Comparison of ENCODE assay signal across 15 cellular contexts in genomic region chr3:29195055-29195454, GRCh38.
"Had no signal": no experiment of that assay in that cellular context is flagged by ENCODE, and none has a peak within 500 bp of the region (broad histone marks: within the 10 kb centered on the region; RNA-seq: fewer than 3 reads in every experiment).

No MANE protein-coding gene starts in this region.

- DNase-seq: activated CD4-positive, alpha-beta memory T cell treated with anti-CD3 and anti-CD28 coated beads for 36 hours; activated CD4-positive, alpha-beta T cell treated with anti-CD3 and anti-CD28 coated beads for 36 hours; activated CD8-positive, alpha-beta memory T cell treated with anti-CD3 and anti-CD28 coated beads, Interleukin-2, amount 10 ng/mL, durations not matched to agents 7 days and 5 days; activated naive CD4-positive, alpha-beta T cell treated with anti-CD3 and anti-CD28 coated beads, Interleukin-2, amount 10 ng/mL, durations not matched to agents 7 days and 5 days; activated T-cell treated with anti-CD3 and anti-CD28 coated beads, Interleukin-2, amount 50 U/mL, for 1 hour; colonic mucosa; foreskin fibroblast; naive B cell; ovary; stimulated activated CD4-positive, alpha-beta T cell treated with anti-CD3 and anti-CD28 coated beads, Interleukin-1b, Interleukin-23, amount 100 ng/mL, for 48 hours; stimulated activated naive CD8-positive, alpha-beta T cell treated with anti-CD3 and anti-CD28 coated beads, Interleukin-15, amount 100 ng/mL, for 72 hours; T-helper 17 cell had no signal

- H3K4me1 Mint-ChIP-seq: activated CD4-positive, alpha-beta T cell treated with anti-CD3 and anti-CD28 coated beads for 36 hours; activated CD8-positive, alpha-beta memory T cell treated with anti-CD3 and anti-CD28 coated beads, Interleukin-2, amount 10 ng/mL, durations not matched to agents 7 days and 5 days; activated naive CD4-positive, alpha-beta T cell treated with anti-CD3 and anti-CD28 coated beads, Interleukin-2, amount 10 ng/mL, durations not matched to agents 7 days and 5 days; naive B cell; stimulated activated naive CD8-positive, alpha-beta T cell treated with anti-CD3 and anti-CD28 coated beads, Interleukin-15, amount 100 ng/mL, for 72 hours; T-helper 17 cell had no signal

- H3K27ac Mint-ChIP-seq: activated CD4-positive, alpha-beta memory T cell treated with anti-CD3 and anti-CD28 coated beads for 36 hours; activated CD4-positive, alpha-beta T cell treated with anti-CD3 and anti-CD28 coated beads for 36 hours; activated CD8-positive, alpha-beta memory T cell treated with anti-CD3 and anti-CD28 coated beads, Interleukin-2, amount 10 ng/mL, durations not matched to agents 7 days and 5 days; activated naive CD4-positive, alpha-beta T cell treated with anti-CD3 and anti-CD28 coated beads, Interleukin-2, amount 10 ng/mL, durations not matched to agents 7 days and 5 days; naive B cell; stimulated activated naive CD8-positive, alpha-beta T cell treated with anti-CD3 and anti-CD28 coated beads, Interleukin-15, amount 100 ng/mL, for 72 hours; T-helper 17 cell had no signal

- H3K9me3 ChIP-seq: colonic mucosa, ovary, thoracic aorta had no signal

- H3K27ac ChIP-seq: ascending aorta, colonic mucosa, ovary, thoracic aorta had no signal

- H3K4me3 Mint-ChIP-seq: activated CD4-positive, alpha-beta memory T cell treated with anti-CD3 and anti-CD28 coated beads for 36 hours; activated CD4-positive, alpha-beta T cell treated with anti-CD3 and anti-CD28 coated beads for 36 hours; activated CD8-positive, alpha-beta memory T cell treated with anti-CD3 and anti-CD28 coated beads, Interleukin-2, amount 10 ng/mL, durations not matched to agents 7 days and 5 days; activated naive CD4-positive, alpha-beta T cell treated with anti-CD3 and anti-CD28 coated beads, Interleukin-2, amount 10 ng/mL, durations not matched to agents 7 days and 5 days; naive B cell; stimulated activated naive CD8-positive, alpha-beta T cell treated with anti-CD3 and anti-CD28 coated beads, Interleukin-15, amount 100 ng/mL, for 72 hours; T-helper 17 cell had no signal

- H3K36me3 ChIP-seq: ascending aorta, colonic mucosa, ovary, thoracic aorta had no signal

- H3K4me1 ChIP-seq: ascending aorta, colonic mucosa had no signal

- H3K27me3 Mint-ChIP-seq: activated CD4-positive, alpha-beta memory T cell treated with anti-CD3 and anti-CD28 coated beads for 36 hours; activated CD4-positive, alpha-beta T cell treated with anti-CD3 and anti-CD28 coated beads for 36 hours; activated CD8-positive, alpha-beta memory T cell treated with anti-CD3 and anti-CD28 coated beads, Interleukin-2, amount 10 ng/mL, durations not matched to agents 7 days and 5 days; activated naive CD4-positive, alpha-beta T cell treated with anti-CD3 and anti-CD28 coated beads, Interleukin-2, amount 10 ng/mL, durations not matched to agents 7 days and 5 days; naive B cell; stimulated activated naive CD8-positive, alpha-beta T cell treated with anti-CD3 and anti-CD28 coated beads, Interleukin-15, amount 100 ng/mL, for 72 hours; T-helper 17 cell had no signal

- H3K27me3 ChIP-seq: ascending aorta, colonic mucosa, ovary had no signal

- H3K4me3 ChIP-seq: ascending aorta, colonic mucosa, lung, ovary, thoracic aorta had no signal

- H3K36me3 Mint-ChIP-seq: activated CD4-positive, alpha-beta memory T cell treated with anti-CD3 and anti-CD28 coated beads for 36 hours; activated CD8-positive, alpha-beta memory T cell treated with anti-CD3 and anti-CD28 coated beads, Interleukin-2, amount 10 ng/mL, durations not matched to agents 7 days and 5 days; activated naive CD4-positive, alpha-beta T cell treated with anti-CD3 and anti-CD28 coated beads, Interleukin-2, amount 10 ng/mL, durations not matched to agents 7 days and 5 days had no signal
